ENCODE assay signal across 8 cellular contexts in the genomic region with DNA sequence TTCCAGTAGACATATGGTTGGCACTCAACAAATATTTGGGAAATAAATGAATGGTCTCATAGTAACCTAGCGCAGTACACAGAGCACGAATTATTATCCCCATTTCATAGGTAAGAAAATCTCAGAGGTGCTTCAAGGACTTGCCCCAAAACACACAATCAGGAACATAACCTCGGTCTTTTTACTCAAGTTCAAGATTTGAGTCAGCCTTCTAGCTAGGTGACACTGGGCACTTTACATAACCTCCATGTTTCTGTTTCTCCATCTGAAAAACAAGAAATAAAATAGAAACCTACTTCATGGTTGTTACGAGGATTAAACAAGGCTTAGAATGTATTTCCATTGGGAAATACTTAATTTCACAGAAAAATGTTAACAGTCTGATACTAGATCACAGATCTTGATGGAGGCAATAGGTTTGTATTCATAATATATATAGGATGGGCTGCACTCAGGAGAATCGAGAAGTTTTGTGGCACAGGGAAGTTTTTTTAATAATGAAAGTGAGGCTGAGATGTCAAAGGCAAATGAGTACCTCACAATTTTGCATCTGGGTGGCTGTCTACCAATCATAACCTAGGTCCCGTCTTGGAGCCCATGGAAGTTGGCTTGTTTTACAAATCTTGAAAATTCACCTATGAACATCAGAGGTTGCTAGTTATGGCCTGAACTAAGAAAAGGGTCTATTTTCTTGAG.
DNase-seq lines count a peak whose midpoint lies in the region; ATAC-seq lines count a peak whose summit lies in the region.

No MANE protein-coding gene starts in this region.

- H2AFZ ChIP-seq in neuronal stem cell (ENCODE audit: low read length): peak overlapping the region; percentile 74

- no peak overlapping the region for H3K23ac ChIP-seq in neuronal stem cell (ENCODE audit: low read depth, low read length, poor library complexity)

- peak overlapping the region; percentile 96 for H3K27ac ChIP-seq in SK-N-MC
- H3K27ac ChIP-seq in neuronal stem cell (replicated peaks; ENCODE audit: low read length): no peak overlapping the region

- no peak overlapping the region for H3K14ac ChIP-seq in neuronal stem cell (ENCODE audit: low read length)

- no CpG with 5 or more reads among the region's 6 CpGs for WGBS in neuronal stem cell (ENCODE audit: extremely low coverage in 2 of 2, insufficient read length in 2 of 2, insufficient replicate concordance in 1 of 2), 2 donors

- no peaks in the 10 kb centered on the region for H3K79me1 ChIP-seq in neuronal stem cell (ENCODE audit: low read depth, low read length)

- no peak overlapping the region for H4K91ac ChIP-seq in neuronal stem cell (ENCODE audit: low read depth, low read length, poor library complexity)

- H3K18ac ChIP-seq in neuronal stem cell (ENCODE audit: low read length): no peak overlapping the region

- H2BK15ac ChIP-seq in neuronal stem cell (ENCODE audit: low read length): no peak overlapping the region

- H3K27me3 ChIP-seq in neuronal stem cell (ENCODE audit: control insufficient read depth in 3 of 3, insufficient read depth in 3 of 3, low read depth in 1 of 3, low read length in 3 of 3): no peaks in the 10 kb centered on the region

- H3K9me3 ChIP-seq in SK-N-MC (ENCODE audit: low read depth, low read length) (peaks cover 14% of the 10 kb centered on the region; the same call in 1 of the 2 replicates), neuronal stem cell (replicated peaks in 1 of 2; ENCODE audit: control insufficient read depth in 2 of 2, insufficient read depth in 1 of 2, low read depth in 1 of 2, low read length in 2 of 2) (peaks cover 3 to 9% of the 10 kb centered on the region in 2 donors)

- H3K36me3 ChIP-seq in SK-N-MC (ENCODE audit: insufficient read depth, low read length) (no peaks in the 10 kb centered on the region), neuronal stem cell (replicated peaks in 1 of 2; ENCODE audit: control insufficient read depth in 2 of 2, insufficient read depth in 2 of 2, low read length in 2 of 2) (no peaks in the 10 kb centered on the region)

- no peak overlapping the region for H2BK12ac ChIP-seq in neuronal stem cell (ENCODE audit: low read length)

- H2BK5ac ChIP-seq in neuronal stem cell (ENCODE audit: low read length): no peak overlapping the region

- H3K4me3 ChIP-seq in SK-N-MC: peak overlapping the region; percentile 73
- no peak overlapping the region for H3K4me3 ChIP-seq in neuronal stem cell (ENCODE audit: low read length in 2 of 2)

- H3K9ac ChIP-seq in SK-N-MC (ENCODE audit: insufficient read length): peak overlapping the region; percentile 59
- no peak overlapping the region for H3K9ac ChIP-seq in neuronal stem cell (ENCODE audit: low read depth, low read length, poor library complexity)

- ATAC-seq in GM18511 (IDR thresholded peaks at IDR 0.05; ENCODE audit: unreplicated experiment) (peak; percentile 73), HG02588 (IDR thresholded peaks at IDR 0.05; ENCODE audit: unreplicated experiment) (peak; percentile 64), esophagus mucosa (no peak)

- H3K4ac ChIP-seq in neuronal stem cell (ENCODE audit: low read length): no peak overlapping the region

- no peak overlapping the region for H3K4me2 ChIP-seq in neuronal stem cell (ENCODE audit: insufficient read depth, low read length, poor library complexity, severe bottlenecking)

- H2BK120ac ChIP-seq in neuronal stem cell (ENCODE audit: low read depth, low read length): no peak overlapping the region

- no peak overlapping the region for H2AK5ac ChIP-seq in neuronal stem cell (ENCODE audit: low read depth, low read length)

- DNase-seq in SK-N-MC (ENCODE audit: low read depth, low spot score) (no peak), neuronal stem cell (ENCODE audit: low spot score) (no peak), GOT3 (lab: John Stamatoyannopoulos, UW) (no peak), NCI-H1694 (lab: John Stamatoyannopoulos, UW) (no peak), NCI-H1105 (lab: John Stamatoyannopoulos, UW) (no peak)

- H4K8ac ChIP-seq in neuronal stem cell (ENCODE audit: low read depth, low read length): no peak overlapping the region

- no peaks in the 10 kb centered on the region for H3K4me1 ChIP-seq in neuronal stem cell (ENCODE audit: control insufficient read depth in 2 of 2, insufficient read depth in 1 of 2, low read depth in 1 of 2, low read length in 2 of 2)
